ENCODE assay signal across 9 cellular contexts in genomic region chr12:56836800-56837663, GRCh38.
DNase-seq lines count a peak whose midpoint lies in the region; ATAC-seq and TF ChIP-seq lines count a peak whose summit lies in the region.
"Had no signal": no experiment of that assay in that cellular context is flagged by ENCODE, and none has a peak within 500 bp of the region (broad histone marks: within the 10 kb centered on the region; RNA-seq: fewer than 3 reads in every experiment).

No MANE protein-coding gene starts in this region.

- TF ChIP-seq CTCF in RWPE2 (IDR thresholded peaks at IDR 0.05; ENCODE audit: poor library complexity, severe bottlenecking) (no peak), cardiac fibroblast (IDR thresholded peaks at IDR 0.05; ENCODE audit: low read depth, low read length) (no peak), GM20000 (IDR thresholded peaks at IDR 0.05; ENCODE audit: extremely low read depth, missing control alignments) (no peak)

- peak; percentile 65 for DNase-seq in H4 (ENCODE audit: low spot score)
- DNase-seq in RWPE2 (ENCODE audit: low spot score), result peak; percentile 71
- DNase-seq in cardiac fibroblast (ENCODE audit: low read depth in 2 of 2), result peak; percentile 58 to 85
- peak; percentile 14 for DNase-seq in stimulated activated CD4-positive, alpha-beta T cell treated with anti-CD3 and anti-CD28 coated beads, Interleukin-4, amount 100 ng/mL, for 1 hour
- no peak for DNase-seq in GM20000 (ENCODE audit: low spot score)
- DNase-seq in NCI-H748 (lab: John Stamatoyannopoulos, UW; ENCODE audit: unreplicated experiment), result no peak
- DNase-seq in NCI-H82 treated with DMSO at 0.1 percent for 48 hours (lab: John Stamatoyannopoulos, UW; ENCODE audit: unreplicated experiment), result no peak

- ATAC-seq in RWPE2 (ENCODE audit: low read depth) (peak; percentile 87), GM18502 (IDR thresholded peaks at IDR 0.05; ENCODE audit: poor library complexity, unreplicated experiment) (no peak)

- H3K27me3 ChIP-seq in RWPE2 (ENCODE audit: insufficient read depth, poor library complexity, severe bottlenecking), result no peaks in the 10 kb centered on the region
- H3K27me3 ChIP-seq: sigmoid colon had no signal

- H3K4me3 ChIP-seq in RWPE2 (ENCODE audit: severe bottlenecking), result no peak overlapping the region
- no peak overlapping the region for H3K4me3 ChIP-seq in cardiac fibroblast (replicated peaks in 1 of 2; ENCODE audit: low read depth in 2 of 2, low read length in 2 of 2)
- H3K4me3 ChIP-seq: sigmoid colon had no signal

- H3K9me3 ChIP-seq in RWPE2 (ENCODE audit: severe bottlenecking), result no peaks in the 10 kb centered on the region
- H3K9me3 ChIP-seq: sigmoid colon had no signal

- no peaks in the 10 kb centered on the region for H3K36me3 ChIP-seq in RWPE2 (ENCODE audit: low read depth)
- H3K36me3 ChIP-seq: sigmoid colon had no signal

- peaks cover 27% of the 10 kb centered on the region for H3K4me1 ChIP-seq in RWPE2 (ENCODE audit: insufficient read depth, poor library complexity, severe bottlenecking)

- peak overlapping the region; percentile 86 for H3K27ac ChIP-seq in RWPE2 (ENCODE audit: poor library complexity, severe bottlenecking)

Comparison
In these comparisons a context has a peak if more than half of its experiments do, and no peak if none do; other contexts are left out.
1. DNase-seq: peak in H4 (single experiment), RWPE2 (single experiment), cardiac fibroblast (2 of 2) and stimulated activated CD4-positive, alpha-beta T cell treated with anti-CD3 and anti-CD28 coated beads, Interleukin-4, amount 100 ng/mL, for 1 hour (single experiment); none in GM20000 (single experiment), NCI-H748 (single experiment) and NCI-H82 treated with DMSO at 0.1 percent for 48 hours (single experiment).